In genomic region chr3:8266679-8267267, GRCh38 we compare ENCODE assay signal across 23 cellular contexts.
A peak's percentile ranks its signal among the peaks of the same experiment; 100 is the strongest.
DNase-seq lines count a peak whose midpoint lies in the region; ATAC-seq and TF ChIP-seq lines count a peak whose summit lies in the region.
"Had no signal": no experiment of that assay in that cellular context is flagged by ENCODE, and none has a peak within 500 bp of the region (broad histone marks: within the 10 kb centered on the region; RNA-seq: fewer than 3 reads in every experiment).

No MANE protein-coding gene starts in this region.

- no CpG with 5 or more reads among the region's 4 CpGs for WGBS in mesendoderm (ENCODE audit: extremely low coverage, insufficient coverage, low lambda C conversion rate)

- no peak overlapping the region for H2AK5ac ChIP-seq in mesendoderm (ENCODE audit: low read length)

- no peak overlapping the region for H2BK5ac ChIP-seq in mesendoderm (ENCODE audit: low read length)

- no peaks in the 10 kb centered on the region for H3K36me3 Mint-ChIP-seq in activated T-cell treated with anti-CD3 and anti-CD28 coated beads, Interleukin-2, amount 50 U/mL, for 4 hours (ENCODE audit: insufficient read depth)
- H3K36me3 Mint-ChIP-seq: activated CD8-positive, alpha-beta memory T cell treated with anti-CD3 and anti-CD28 coated beads, Interleukin-2, amount 10 ng/mL, durations not matched to agents 7 days and 5 days had no signal

- H4K5ac ChIP-seq in mesendoderm (ENCODE audit: low read length) = no peak overlapping the region

- peak overlapping the region; percentile 87 for H3K18ac ChIP-seq in mesendoderm (ENCODE audit: low read length)

- H3K4me1 ChIP-seq in mesendoderm (ENCODE audit: control insufficient read depth, low read depth, low read length) = peaks cover 2% of the 10 kb centered on the region
- H3K4me1 ChIP-seq: ascending aorta, heart left ventricle, pancreas had no signal

- peaks cover 5% of the 10 kb centered on the region for H3K27me3 Mint-ChIP-seq in activated T-cell treated with anti-CD3 and anti-CD28 coated beads, Interleukin-2, amount 50 U/mL, for 4 hours (ENCODE audit: low read depth)
- H3K27me3 Mint-ChIP-seq: activated CD8-positive, alpha-beta memory T cell treated with anti-CD3 and anti-CD28 coated beads, Interleukin-2, amount 10 ng/mL, durations not matched to agents 7 days and 5 days had no signal

- H3K4me2 ChIP-seq in mesendoderm (ENCODE audit: low read length) = no peak overlapping the region

- no peaks in the 10 kb centered on the region for H3K79me1 ChIP-seq in mesendoderm (ENCODE audit: low read length)

- no peaks in the 10 kb centered on the region for H3K4me1 Mint-ChIP-seq in activated T-cell treated with anti-CD3 and anti-CD28 coated beads, Interleukin-2, amount 50 U/mL, for 4 hours (ENCODE audit: low read depth)
- H3K4me1 Mint-ChIP-seq: activated CD8-positive, alpha-beta memory T cell treated with anti-CD3 and anti-CD28 coated beads, Interleukin-2, amount 10 ng/mL, durations not matched to agents 7 days and 5 days had no signal

- DNase-seq in MG63 (peak; percentile 2), astrocyte of the spinal cord (ENCODE audit: low read depth, low spot score) (peak; percentile 41), mesendoderm (no peak), NK-92 (lab: John Stamatoyannopoulos, UW; ENCODE audit: unreplicated experiment) (no peak)
- DNase-seq in activated T-cell treated with anti-CD3 and anti-CD28 coated beads, Interleukin-2, amount 50 U/mL, for 4 hours = no peak
- DNase-seq: activated CD8-positive, alpha-beta memory T cell treated with anti-CD3 and anti-CD28 coated beads, Interleukin-2, amount 10 ng/mL, durations not matched to agents 7 days and 5 days; activated gamma-delta T cell treated with Interleukin-2 at 50 U/mL for 16 hours; DMS79; dorsolateral prefrontal cortex; H7; heart left ventricle; pancreas; stimulated activated CD4-positive, alpha-beta T cell treated with anti-CD3 and anti-CD28 coated beads, Interleukin-4, amount 100 ng/mL, for 4 hours; tibial artery had no signal

- no peak overlapping the region for H3K4me3 Mint-ChIP-seq in activated T-cell treated with anti-CD3 and anti-CD28 coated beads, Interleukin-2, amount 50 U/mL, for 4 hours
- H3K4me3 Mint-ChIP-seq: activated CD8-positive, alpha-beta memory T cell treated with anti-CD3 and anti-CD28 coated beads, Interleukin-2, amount 10 ng/mL, durations not matched to agents 7 days and 5 days had no signal

- H3K4ac ChIP-seq in mesendoderm (ENCODE audit: low read depth, low read length) = no peak overlapping the region

- H3K23ac ChIP-seq in mesendoderm (ENCODE audit: low read length) = no peak overlapping the region

- no peak overlapping the region for H2BK120ac ChIP-seq in mesendoderm (ENCODE audit: low read depth, low read length)

- TF ChIP-seq CTCF in astrocyte of the spinal cord (IDR thresholded peaks at IDR 0.05; ENCODE audit: low read depth, low read length) = no peak

- ATAC-seq in GM19351 (IDR thresholded peaks at IDR 0.05; ENCODE audit: unreplicated experiment) (peak; percentile 75), HG03469 (IDR thresholded peaks at IDR 0.05; ENCODE audit: unreplicated experiment) (no peak), HG03354 (IDR thresholded peaks at IDR 0.05; ENCODE audit: poor library complexity, severe bottlenecking, unreplicated experiment) (no peak)
- no peak for ATAC-seq in activated T-cell treated with anti-CD3 and anti-CD28 coated beads, Interleukin-2, amount 50 U/mL, for 4 hours
- ATAC-seq: activated CD4-positive, CD25-positive, alpha-beta regulatory T cell treated with anti-CD3 and anti-CD28 coated beads, Interleukin-2, amount 50 U/mL, for 24 hours; activated CD8-positive, alpha-beta memory T cell treated with anti-CD3 and anti-CD28 coated beads, Interleukin-2, amount 10 ng/mL, durations not matched to agents 7 days and 5 days; heart left ventricle; left lobe of liver; pancreas had no signal

- H4K8ac ChIP-seq in mesendoderm (ENCODE audit: low read depth, low read length) = no peak overlapping the region

- H3K9me3 Mint-ChIP-seq in activated T-cell treated with anti-CD3 and anti-CD28 coated beads, Interleukin-2, amount 50 U/mL, for 4 hours = peaks cover under 1% of the 10 kb centered on the region

- in situ Hi-C loops in astrocyte of the spinal cord (cut with HindIII; ENCODE audit: low sequenced_read_pairs) = no loop called here

- no peak overlapping the region for H2BK15ac ChIP-seq in mesendoderm (replicated peaks; ENCODE audit: low read depth)

- no peaks in the 10 kb centered on the region for H3K79me2 ChIP-seq in mesendoderm (ENCODE audit: control insufficient read depth, insufficient read depth, low read length)

- H3K9ac ChIP-seq in mesendoderm (ENCODE audit: low read length) = no peak overlapping the region

- H3K27me3 ChIP-seq in MG63 = no peaks in the 10 kb centered on the region
- no peaks in the 10 kb centered on the region for H3K27me3 ChIP-seq in mesendoderm (ENCODE audit: insufficient read depth, low read length, poor library complexity)
- H3K27me3 ChIP-seq: ascending aorta, dorsolateral prefrontal cortex, esophagus muscularis mucosa, heart left ventricle, pancreas, tibial artery had no signal

- H3K4me3 ChIP-seq in MG63 (no peak overlapping the region), astrocyte of the spinal cord (ENCODE audit: low read depth, low read length) (no peak overlapping the region), mesendoderm (ENCODE audit: low read length) (no peak overlapping the region)
- H3K4me3 ChIP-seq: ascending aorta, dorsolateral prefrontal cortex, esophagus muscularis mucosa, heart left ventricle, pancreas, skin epidermis, tibial artery had no signal

- H3K36me3 ChIP-seq in MG63 (no peaks in the 10 kb centered on the region), mesendoderm (ENCODE audit: control insufficient read depth, insufficient read depth, low read length) (no peaks in the 10 kb centered on the region)
- H3K36me3 ChIP-seq: ascending aorta, esophagus muscularis mucosa, heart left ventricle, pancreas, tibial artery had no signal

- peak overlapping the region; percentile 22 for H3K56ac ChIP-seq in mesendoderm (ENCODE audit: low read length)

- no peaks in the 10 kb centered on the region for H3K9me3 ChIP-seq in MG63
- H3K9me3 ChIP-seq: ascending aorta, esophagus muscularis mucosa, pancreas, tibial artery had no signal

- no peak overlapping the region for H3K27ac ChIP-seq in mesendoderm (ENCODE audit: low read depth, low read length)
- H3K27ac ChIP-seq: ascending aorta, C4-2B, dorsolateral prefrontal cortex, esophagus muscularis mucosa, heart left ventricle, pancreas, skin epidermis, tibial artery had no signal

Comparison
In these comparisons a context has a peak if more than half of its experiments do, and no peak if none do; other contexts are left out.
1. DNase-seq: peak in MG63 (single experiment) and astrocyte of the spinal cord (single experiment); none in mesendoderm (single experiment), activated T-cell treated with anti-CD3 and anti-CD28 coated beads, Interleukin-2, amount 50 U/mL, for 4 hours (single experiment) and NK-92 (single experiment).